ENCODE assay signal across 19 cellular contexts in genomic region chr9:6945871-6946270, GRCh38.
DNase-seq lines count a peak whose midpoint lies in the region; ATAC-seq, FAIRE-seq and TF ChIP-seq lines count a peak whose summit lies in the region.
"Had no signal": no experiment of that assay in that cellular context is flagged by ENCODE, and none has a peak within 500 bp of the region (broad histone marks: within the 10 kb centered on the region; RNA-seq: fewer than 3 reads in every experiment).

No MANE protein-coding gene starts in this region.

- no peak for DNase-seq in D721Med (ENCODE audit: insufficient read length, low spot score)
- peak; percentile 51 for DNase-seq in HCEC 1CT
- DNase-seq in RKO (ENCODE audit: low spot score): peak; percentile 24
- DNase-seq in pancreas: no peak
- no peak for DNase-seq in activated naive CD4-positive, alpha-beta T cell treated with Interleukin-2 at 50 U/mL for 16 hours
- no peak for DNase-seq in ovary
- DNase-seq: 8988T; C1 segment of cervical spinal cord; Calu3; CD4-positive, alpha-beta memory T cell; COR-L47; DMS153; DND-41; GF-D8; GOT3 had no signal

- H3K9me3 ChIP-seq in pancreas (no peaks in the 10 kb centered on the region), ovary (no peaks in the 10 kb centered on the region)
- H3K9me3 ChIP-seq: HAP-1 had no signal

- TF ChIP-seq CTCF in D721Med (IDR thresholded peaks at IDR 0.05; ENCODE audit: insufficient read depth, missing control alignments): no peak
- TF ChIP-seq CTCF in pancreas (IDR thresholded peaks at IDR 0.05): no peak
- TF ChIP-seq CTCF in ovary (IDR thresholded peaks at IDR 0.05): no peak

- 97 to 100% methylated on average over 1 of the region's 1 CpG for WGBS in pancreas, 2 donors
- 94 to 99% (median 98%) methylated on average over 1 of the region's 1 CpG for WGBS in ovary, 3 donors

- H3K4me1 ChIP-seq in pancreas (peaks cover 5 to 10% (median 8%) of the 10 kb centered on the region in 3 donors), ovary (ENCODE audit: insufficient read depth) (no peaks in the 10 kb centered on the region)

- H3K36me3 ChIP-seq in pancreas (no peaks in the 10 kb centered on the region), ovary (no peaks in the 10 kb centered on the region)
- H3K36me3 ChIP-seq: HAP-1 had no signal

- peak; percentile 21 for FAIRE-seq in D721Med (lab: Jason Lieb, UNC)
- FAIRE-seq in pancreas (lab: Jason Lieb, UNC): peak; percentile 9
- FAIRE-seq: GM12891, H54 had no signal

- H3K27ac ChIP-seq in pancreas (no peak overlapping the region), ovary (no peak overlapping the region)

- intact Hi-C loops in pancreas (cut with DNase I) (no loop called here), ovary (cut with DNase I) (no loop called here)

- no peak for TF ChIP-seq EP300 in ovary (IDR thresholded peaks at IDR 0.05)

- ATAC-seq in pancreas (no peak), HG02885 (IDR thresholded peaks at IDR 0.05; ENCODE audit: poor library complexity, unreplicated experiment) (no peak)

- H3K4me3 ChIP-seq in pancreas: no peak overlapping the region
- no peak overlapping the region for H3K4me3 ChIP-seq in ovary
- H3K4me3 ChIP-seq: HAP-1 had no signal

- TF ChIP-seq POLR2A in ovary (IDR thresholded peaks at IDR 0.05): no peak

- H3K27me3 ChIP-seq in pancreas: no peaks in the 10 kb centered on the region
- no peaks in the 10 kb centered on the region for H3K27me3 ChIP-seq in ovary

Comparison
In these comparisons a context has a peak if more than half of its experiments do, and no peak if none do; other contexts are left out.
1. DNase-seq: peak in HCEC 1CT (single experiment) and RKO (single experiment); none in D721Med (single experiment), pancreas (0 of 6), activated naive CD4-positive, alpha-beta T cell treated with Interleukin-2 at 50 U/mL for 16 hours (single experiment) and ovary (0 of 5).